Comparison of ENCODE assay signal across 17 cellular contexts in the genomic region with DNA sequence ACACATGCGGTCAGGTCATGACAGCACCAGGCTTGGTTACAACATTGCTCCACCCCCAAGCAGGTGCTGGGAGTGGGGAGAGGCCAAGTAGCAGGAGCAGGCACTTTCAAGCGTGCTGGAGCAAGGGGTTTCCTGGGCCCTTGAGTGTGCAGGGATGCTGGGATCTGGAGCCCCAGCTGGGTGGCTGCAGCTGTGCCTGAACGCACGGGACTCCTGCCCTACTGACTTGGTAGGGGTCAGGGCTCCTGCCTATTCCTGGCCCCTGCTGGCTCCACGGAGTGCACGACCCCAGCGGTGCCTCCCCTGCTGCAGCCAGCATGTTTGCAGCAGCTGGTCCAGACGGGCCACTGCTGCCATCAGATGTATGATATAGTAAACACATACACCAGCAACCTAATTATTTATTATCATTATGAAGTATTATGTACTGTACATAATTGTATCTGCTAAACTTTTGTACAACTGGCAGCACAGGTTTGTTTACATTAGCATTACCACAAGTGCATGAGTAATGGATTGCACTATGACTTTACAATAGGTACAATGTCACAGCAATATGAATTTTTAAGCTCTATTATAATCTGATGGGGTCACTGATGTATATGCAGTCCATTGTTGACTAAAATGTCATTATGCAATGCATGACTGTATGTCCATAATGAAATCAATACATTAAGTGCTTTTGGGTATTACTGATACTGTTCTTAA.
DNase-seq lines count a peak whose midpoint lies in the region; TF ChIP-seq lines count a peak whose summit lies in the region.
"Had no signal": no experiment of that assay in that cellular context is flagged by ENCODE, and none has a peak within 500 bp of the region (broad histone marks: within the 10 kb centered on the region; RNA-seq: fewer than 3 reads in every experiment).

No MANE protein-coding gene starts in this region.

- H4K20me1 ChIP-seq in OCI-LY7 (ENCODE audit: insufficient read depth, low read length) = no peaks in the 10 kb centered on the region

- H3K27ac Mint-ChIP-seq in endodermal cell = no peak overlapping the region
- H3K27ac Mint-ChIP-seq: CD4-positive, CD25-positive, alpha-beta regulatory T cell had no signal

- H3K36me3 ChIP-seq in BE2C = no peaks in the 10 kb centered on the region
- H3K36me3 ChIP-seq in endodermal cell (ENCODE audit: control insufficient read depth, insufficient read depth, low read length) = no peaks in the 10 kb centered on the region
- no peaks in the 10 kb centered on the region for H3K36me3 ChIP-seq in OCI-LY7 (ENCODE audit: insufficient read depth, low read length)

- intact Hi-C loops in OCI-LY7 (cut with micrococcal nuclease; ENCODE audit: unreplicated experiment) = no loop called here

- in situ Hi-C loops in G401 (cut with HindIII; ENCODE audit: low sequenced_read_pairs) = no loop called here

- no peaks in the 10 kb centered on the region for H3K27me3 ChIP-seq in BE2C
- no peaks in the 10 kb centered on the region for H3K27me3 ChIP-seq in endodermal cell (ENCODE audit: control insufficient read depth, insufficient read depth, low read length, poor library complexity, severe bottlenecking)

- H3K4me1 Mint-ChIP-seq in endodermal cell = no peaks in the 10 kb centered on the region
- H3K4me1 Mint-ChIP-seq: CD4-positive, CD25-positive, alpha-beta regulatory T cell had no signal

- H3K9ac ChIP-seq in endodermal cell (ENCODE audit: extremely low read depth, low read length, poor library complexity, severe bottlenecking) = no peak overlapping the region

- H3K27ac ChIP-seq in endodermal cell (ENCODE audit: low read depth, low read length) (no peak overlapping the region), OCI-LY7 (ENCODE audit: low read depth, low read length, poor library complexity, severe bottlenecking) (no peak overlapping the region)

- H3K9me3 ChIP-seq in BE2C = no peaks in the 10 kb centered on the region; the same call in 1 of the 2 replicates
- no peaks in the 10 kb centered on the region for H3K9me3 ChIP-seq in endodermal cell (ENCODE audit: control insufficient read depth, low read length)
- no peaks in the 10 kb centered on the region for H3K9me3 ChIP-seq in OCI-LY7 (ENCODE audit: low read length)

- WGBS in endodermal cell (ENCODE audit: insufficient coverage in 1 of 2, insufficient read length in 1 of 2), 2 experiments = 89 to 100% methylated on average over 1 to 8 of the region's 8 CpGs

- H2AFZ ChIP-seq in OCI-LY7 (ENCODE audit: low read length) = no peak overlapping the region

- H3K4me3 Mint-ChIP-seq in endodermal cell = no peak overlapping the region
- H3K4me3 Mint-ChIP-seq: CD4-positive, CD25-positive, alpha-beta regulatory T cell had no signal

- CTCF ChIA-PET in OCI-LY7 (lab: Charles Lee; ENCODE audit: unreplicated experiment) = no interaction called here

- TF ChIP-seq CTCF in BE2C (IDR thresholded peaks at IDR 0.05; ENCODE audit: low read depth, low read length) (no peak), endodermal cell (conservative IDR thresholded peaks at IDR 0.05) (no peak), OCI-LY7 (conservative IDR thresholded peaks at IDR 0.05; ENCODE audit: low read length) (no peak)

- H3K4me3 ChIP-seq in BE2C (ENCODE audit: low read depth, low read length) (no peak overlapping the region), endodermal cell (ENCODE audit: low read length) (no peak overlapping the region), OCI-LY7 (ENCODE audit: low read depth, low read length, poor library complexity, severe bottlenecking) (no peak overlapping the region)
- H3K4me3 ChIP-seq: GM12878, K562 had no signal

- H3K4me1 ChIP-seq in BE2C (peaks cover 14% of the 10 kb centered on the region; the same call in 1 of the 2 replicates), endodermal cell (ENCODE audit: control insufficient read depth, insufficient read depth, low read length) (no peaks in the 10 kb centered on the region), OCI-LY7 (ENCODE audit: insufficient read depth, low read length, poor library complexity, severe bottlenecking) (no peaks in the 10 kb centered on the region)

- DNase-seq in BE2C (peak; percentile 65), ELR (ENCODE audit: low read depth) (peak; percentile 23), NCI-H69 (lab: John Stamatoyannopoulos, UW) (peak; percentile 62), endodermal cell (peak; percentile 38), AG08395 (ENCODE audit: low spot score) (no peak), OCI-LY7 (ENCODE audit: low spot score) (no peak), G401 (ENCODE audit: low spot score) (no peak), NCI-H1048 (lab: John Stamatoyannopoulos, UW) (no peak)
- DNase-seq: AML-193; CD4-positive, CD25-positive, alpha-beta regulatory T cell; NCI-H1092; NCI-H187; NCI-H2171; NCI-H446; SW 1271 had no signal

- H3K4me2 ChIP-seq in OCI-LY7 (ENCODE audit: low read length) = no peak overlapping the region

- no peaks in the 10 kb centered on the region for H3K9me2 ChIP-seq in OCI-LY7 (ENCODE audit: insufficient read depth, low read length)

- no TSS peak for BruUV-seq in OCI-LY7 (replicated peaks; lab: Mats Ljungman, UMichigan)

- POLR2A ChIA-PET in OCI-LY7 (lab: Charles Lee) = interaction anchor here (2.2 kb wide), 1 partner anchor 11 kb away, joined by 7 read pairs; no protein-coding TSS in a partner anchor

- no peaks in the 10 kb centered on the region for H3K27me3 Mint-ChIP-seq in endodermal cell (ENCODE audit: insufficient read depth)
- H3K27me3 Mint-ChIP-seq: CD4-positive, CD25-positive, alpha-beta regulatory T cell had no signal

- H3K79me2 ChIP-seq in OCI-LY7 (ENCODE audit: insufficient read depth, low read depth, low read length) = no peaks in the 10 kb centered on the region

- no peaks in the 10 kb centered on the region for H3K9me3 Mint-ChIP-seq in endodermal cell

- H3K36me3 Mint-ChIP-seq in endodermal cell (ENCODE audit: low read depth) = no peaks in the 10 kb centered on the region
- H3K36me3 Mint-ChIP-seq: CD4-positive, CD25-positive, alpha-beta regulatory T cell had no signal

Comparison
In these comparisons a context has a peak if more than half of its experiments do, and no peak if none do; other contexts are left out.
1. DNase-seq: peak in BE2C (single experiment), ELR (single experiment), NCI-H69 (single experiment) and endodermal cell (single experiment); none in AG08395 (single experiment), OCI-LY7 (single experiment), G401 (single experiment) and NCI-H1048 (single experiment).